Comparison of ENCODE assay signal across 10 cellular contexts in genomic region chr2:72138011-72138881, GRCh38. TPM values are rescaled to one million over a fixed set of nuclear protein-coding genes. Genes with fewer than 3 reads are reported as not detected.
DNase-seq lines count a peak whose midpoint lies in the region; ATAC-seq, FAIRE-seq and TF ChIP-seq lines count a peak whose summit lies in the region.
"Had no signal": no experiment of that assay in that cellular context is flagged by ENCODE, and none has a peak within 500 bp of the region (broad histone marks: within the 10 kb centered on the region; RNA-seq: fewer than 3 reads in every experiment).

No MANE protein-coding gene starts in this region.

- TF ChIP-seq POLR2A in A549 (IDR thresholded peaks at IDR 0.05; ENCODE audit: low read length), result no peak
- TF ChIP-seq POLR2A in H1 (IDR thresholded peaks at IDR 0.05; ENCODE audit: control extremely low read depth in 1 of 2, low read depth in 2 of 2, low read length in 2 of 2), result no peak

- H2BK20ac ChIP-seq in H1 (ENCODE audit: low read length), result no peak overlapping the region

- no peak overlapping the region for H3K4ac ChIP-seq in H1 (replicated peaks; ENCODE audit: insufficient read length, low read depth, low read length)
- H3K4ac ChIP-seq in neuronal stem cell (ENCODE audit: low read length), result peak overlapping the region; percentile 55

- peak; percentile 6 to 52; a peak in 5 of 6 replicates for ATAC-seq in A549
- ATAC-seq in HG02571 (IDR thresholded peaks at IDR 0.05; ENCODE audit: unreplicated experiment), result no peak
- no peak for ATAC-seq in HG02884 (IDR thresholded peaks at IDR 0.05; ENCODE audit: unreplicated experiment)

- H3K18ac ChIP-seq in H1 (ENCODE audit: extremely low read depth, low read length) (peak overlapping the region; percentile 32), neuronal stem cell (ENCODE audit: low read length) (peak overlapping the region; percentile 97)

- no peak overlapping the region for H2AFZ ChIP-seq in H1 (ENCODE audit: low read length)
- peak overlapping the region; percentile 68 for H2AFZ ChIP-seq in neuronal stem cell (ENCODE audit: low read length)

- no peak overlapping the region for H3K56ac ChIP-seq in H1 (replicated peaks; ENCODE audit: insufficient read length, low read depth, low read length)

- H4K20me1 ChIP-seq in H1 (replicated peaks in 1 of 2; ENCODE audit: control insufficient read depth in 1 of 2, insufficient read depth in 2 of 2, low read length in 2 of 2), result peaks cover 0 to 4% of the 10 kb centered on the region in 2 experiments

- no peak overlapping the region for H3K4me3 Mint-ChIP-seq in immature natural killer cell

- H2BK15ac ChIP-seq in H1 (ENCODE audit: low read length) (no peak overlapping the region), neuronal stem cell (ENCODE audit: low read length) (peak overlapping the region; percentile 97)

- H3K4me3 ChIP-seq in A549, result no peak overlapping the region
- no peak overlapping the region for H3K4me3 ChIP-seq in H1 (ENCODE audit: extremely low read depth in 1 of 4, insufficient read depth in 2 of 4, low read depth in 3 of 4, low read length in 4 of 4)
- no peak overlapping the region for H3K4me3 ChIP-seq in neuronal stem cell (ENCODE audit: low read length in 2 of 2)
- H3K4me3 ChIP-seq: adrenal gland had no signal

- H3K27me3 ChIP-seq in H1 (replicated peaks in 1 of 4; ENCODE audit: control insufficient read depth in 3 of 4, extremely low read depth in 1 of 4, insufficient read depth in 3 of 4, low read length in 3 of 4), result peaks cover 18 to 39% (median 36%) of the 10 kb centered on the region in 4 experiments
- peaks cover 0 to 55% (median 16%) of the 10 kb centered on the region in 3 experiments for H3K27me3 ChIP-seq in neuronal stem cell (ENCODE audit: control insufficient read depth in 3 of 3, insufficient read depth in 3 of 3, low read depth in 1 of 3, low read length in 3 of 3)
- H3K27me3 ChIP-seq: adrenal gland had no signal

- H3K27ac Mint-ChIP-seq in immature natural killer cell, result no peak overlapping the region

- H3K23me2 ChIP-seq in H1 (ENCODE audit: low read depth, low read length), result peaks cover 4% of the 10 kb centered on the region; the same call in 1 of the 2 replicates

- no peak overlapping the region for H2BK120ac ChIP-seq in H1 (replicated peaks; ENCODE audit: low read depth, low read length)
- H2BK120ac ChIP-seq in neuronal stem cell (ENCODE audit: low read depth, low read length), result peak overlapping the region; percentile 88

- H4K8ac ChIP-seq in H1 (ENCODE audit: extremely low read depth, insufficient read depth, low read length) (no peak overlapping the region), neuronal stem cell (ENCODE audit: low read depth, low read length) (no peak overlapping the region)

- no peak for TF ChIP-seq CTCF in A549 (IDR thresholded peaks at IDR 0.05)
- TF ChIP-seq CTCF in H1 (IDR thresholded peaks at IDR 0.05; ENCODE audit: control extremely low read depth in 1 of 3, insufficient read depth in 1 of 3, low read depth in 1 of 3, low read length in 3 of 3), result no peak

- no peaks in the 10 kb centered on the region for H3K36me3 Mint-ChIP-seq in immature natural killer cell

- H2BK12ac ChIP-seq in H1 (ENCODE audit: low read depth, low read length), result no peak overlapping the region
- peak overlapping the region; percentile 85 for H2BK12ac ChIP-seq in neuronal stem cell (ENCODE audit: low read length)

- peak overlapping the region; percentile 9 to 63; a peak in 4 of 6 replicates for H3K27ac ChIP-seq in A549
- H3K27ac ChIP-seq in H1 (ENCODE audit: low read depth, low read length), result no peak overlapping the region
- H3K27ac ChIP-seq in neuronal stem cell (replicated peaks; ENCODE audit: low read length), result no peak overlapping the region
- H3K27ac ChIP-seq: adrenal gland had no signal

- H3K79me2 ChIP-seq in H1 (ENCODE audit: control insufficient read depth in 1 of 2, insufficient read depth in 2 of 2, low read length in 2 of 2), result no peaks in the 10 kb centered on the region

- no peaks in the 10 kb centered on the region for H3K9me3 ChIP-seq in A549
- H3K9me3 ChIP-seq in H1 (ENCODE audit: insufficient read depth in 2 of 2, low read depth in 1 of 2, low read length in 1 of 2), result no peaks in the 10 kb centered on the region
- no peaks in the 10 kb centered on the region for H3K9me3 ChIP-seq in neuronal stem cell (replicated peaks in 1 of 2; ENCODE audit: control insufficient read depth in 2 of 2, insufficient read depth in 1 of 2, low read depth in 1 of 2, low read length in 2 of 2)
- H3K9me3 ChIP-seq: adrenal gland had no signal

- TF ChIP-seq RAD21 in A549 (conservative IDR thresholded peaks at IDR 0.05 in 1 of 2, IDR thresholded peaks at IDR 0.05 in 1 of 2) (no peak), H1 (IDR thresholded peaks at IDR 0.05 in 1 of 2, conservative IDR thresholded peaks at IDR 0.05 in 1 of 2; ENCODE audit: low read depth in 2 of 2, low read length in 2 of 2) (no peak)

- H3K9ac ChIP-seq in H1 (replicated peaks in 1 of 4; ENCODE audit: extremely low read depth in 1 of 4, low read depth in 3 of 4, low read length in 3 of 4), result no peak overlapping the region
- peak overlapping the region; percentile 31 for H3K9ac ChIP-seq in neuronal stem cell (ENCODE audit: low read depth, low read length, poor library complexity)

- no peaks in the 10 kb centered on the region for H3K9me3 Mint-ChIP-seq in immature natural killer cell

- no peak for TF ChIP-seq EP300 in A549 (IDR thresholded peaks at IDR 0.05)
- TF ChIP-seq EP300 in H1 (IDR thresholded peaks at IDR 0.05; ENCODE audit: borderline replicate concordance in 1 of 2, low read depth in 2 of 2, low read length in 2 of 2), result no peak

- H3K4me2 ChIP-seq in A549 (peak overlapping the region; percentile 66), H1 (ENCODE audit: insufficient read depth in 1 of 2, low read depth in 2 of 2, low read length in 2 of 2) (no peak overlapping the region), neuronal stem cell (ENCODE audit: insufficient read depth, low read length, poor library complexity, severe bottlenecking) (no peak overlapping the region)

- H2BK5ac ChIP-seq in H1 (ENCODE audit: low read depth, low read length), result no peak overlapping the region
- peak overlapping the region; percentile 3 for H2BK5ac ChIP-seq in neuronal stem cell (ENCODE audit: low read length)

- peak in 1 of 2 experiments; percentile 45 for DNase-seq in A549 (ENCODE audit: low read depth in 1 of 2, low spot score in 1 of 2)
- DNase-seq in LoVo (ENCODE audit: low spot score), result peak; percentile 62
- DNase-seq in H1 (ENCODE audit: low read depth in 1 of 2, low spot score in 2 of 2), result no peak
- no peak for DNase-seq in neuronal stem cell (ENCODE audit: low spot score)
- no peak for DNase-seq in activated gamma-delta T cell (lab: John Stamatoyannopoulos, UW)
- no peak for DNase-seq in immature natural killer cell
- DNase-seq: NCI-H524 treated with DMSO at 0.1 percent for 48 hours had no signal

- CTCF ChIA-PET in A549 (lab: Yijun Ruan, JAX) (interaction anchor here (0.5 to 4.5 kb wide), 59 partner anchors 10 to 610 kb away, joined by 3 to 37 read pairs (median 4); partner anchors contain the start of gene CYP26B1), H1 (lab: Charles Lee; ENCODE audit: partially characterized antibody) (interaction anchor here (0.6 to 9.5 kb wide), 40 partner anchors 10 to 1039 kb away, joined by 3 to 70 read pairs (median 3); no protein-coding TSS in a partner anchor)

- H3K4me1 ChIP-seq in A549, result peaks cover 28% of the 10 kb centered on the region
- H3K4me1 ChIP-seq in H1 (replicated peaks in 1 of 4; ENCODE audit: control insufficient read depth in 3 of 4, insufficient read depth in 4 of 4, low read length in 3 of 4), result peaks cover 0 to 15% (median 11%) of the 10 kb centered on the region in 4 experiments; a peak in 6 of 7 replicates
- peaks cover 17 to 38% of the 10 kb centered on the region in 2 donors for H3K4me1 ChIP-seq in neuronal stem cell (ENCODE audit: control insufficient read depth in 2 of 2, insufficient read depth in 1 of 2, low read depth in 1 of 2, low read length in 2 of 2)

- H2AK5ac ChIP-seq in H1 (ENCODE audit: low read depth, low read length) (no peak overlapping the region), neuronal stem cell (ENCODE audit: low read depth, low read length) (peak overlapping the region; percentile 98)

- no peak overlapping the region for H4K5ac ChIP-seq in H1 (ENCODE audit: insufficient read length, low read depth, low read length)

- FAIRE-seq in A549 (lab: Jason Lieb, UNC) (no peak), H1 (lab: Jason Lieb, UNC) (no peak)

- H3K4me1 Mint-ChIP-seq in immature natural killer cell, result no peaks in the 10 kb centered on the region

- H3K36me3 ChIP-seq in H1 (ENCODE audit: control insufficient read depth in 2 of 4, insufficient read depth in 4 of 4, low read length in 3 of 4), result no peaks in the 10 kb centered on the region
- H3K36me3 ChIP-seq in neuronal stem cell (replicated peaks in 1 of 2; ENCODE audit: control insufficient read depth in 2 of 2, insufficient read depth in 2 of 2, low read length in 2 of 2), result no peaks in the 10 kb centered on the region

- H3K14ac ChIP-seq in H1 (ENCODE audit: insufficient read length), result no peak overlapping the region
- no peak overlapping the region for H3K14ac ChIP-seq in neuronal stem cell (ENCODE audit: low read length)

- H4K91ac ChIP-seq in H1 (replicated peaks; ENCODE audit: insufficient read length, low read length) (no peak overlapping the region), neuronal stem cell (ENCODE audit: low read depth, low read length, poor library complexity) (peak overlapping the region; percentile 49)

- H3K79me1 ChIP-seq in H1 (ENCODE audit: low read depth, low read length) (no peaks in the 10 kb centered on the region), neuronal stem cell (ENCODE audit: low read depth, low read length) (no peaks in the 10 kb centered on the region)

- POLR2A ChIA-PET in A549 (lab: Yijun Ruan, JAX) (no interaction called here), H1 (lab: Charles Lee; ENCODE audit: partially characterized antibody) (no interaction called here)

- WGBS in A549 (ENCODE audit: missing lambda C conversion rate), result 47% methylated on average over 18 of the region's 24 CpGs
- WGBS in H1 (ENCODE audit: extremely low coverage in 1 of 2, insufficient coverage in 1 of 2, insufficient read length in 1 of 2, insufficient replicate concordance in 2 of 2, low coverage in 1 of 2, low lambda C conversion rate in 2 of 2, missing lambda C conversion rate in 1 of 2), 2 experiments, result 72% methylated on average over 23 of the region's 24 CpGs; no CpG with 5 or more reads in 1 of the 2 experiments
- WGBS in neuronal stem cell (ENCODE audit: extremely low coverage in 2 of 2, insufficient read length in 2 of 2, insufficient replicate concordance in 1 of 2), 2 donors, result no CpG with 5 or more reads among the region's 24 CpGs

- peaks cover 2 to 4% (median 4%) of the 10 kb centered on the region in 3 donors for H3K27me3 Mint-ChIP-seq in immature natural killer cell (ENCODE audit: low read depth in 3 of 3)

- H3K23ac ChIP-seq in H1 (ENCODE audit: insufficient read length) (no peak overlapping the region), neuronal stem cell (ENCODE audit: low read depth, low read length, poor library complexity) (peak overlapping the region; percentile 37)

RNA-seq across cellular contexts. Expression of gene CYP26B1, which starts 9.4 kb away (rescaled TPM):
- polyA plus RNA-seq in A549 (2011; rRNA removed) (9.7 and 13.4 TPM in 2 replicates), A549 (2017; fragmentation: RNase III; extraction: RNeasy Plus Mini Kit Qiagen cat#74134 plus additional on column Dnase treatment) (13.0 to 18.9 TPM (median 13.6 TPM) in 3 replicates), H1 (2011; rRNA removed) (0.06 and 0.19 TPM in 2 replicates), immature natural killer cell (not detected)
- polyA plus RNA-seq in A549 (2012; cell fraction: cytosol; rRNA removed), result 14.1 and 17.9 TPM in 2 replicates
- polyA plus RNA-seq in A549 (2012; cell fraction: nucleus; rRNA removed), result 32.4 and 41.7 TPM in 2 replicates
- 6.5 and 10.8 TPM in 2 replicates for polyA minus RNA-seq in A549 (2011; rRNA and poly(A)+ RNA removed)
- 0.36 and 0.69 TPM in 2 replicates for total RNA-seq in H1 (2021; fragmentation: NEBNext Ultra II Directional; extraction: Animal tissue kit (Norgen Biotek cat#: 25700))
- 0.34 TPM for polyA plus RNA-seq in H1 (2011; cell fraction: cytosol; rRNA removed)
- 0.53 TPM for polyA plus RNA-seq in H1 (2011; cell fraction: nucleus; rRNA removed)
- 0.08 to 0.77 TPM (median 0.23 TPM) in 4 replicates for polyA plus RNA-seq in H1 (2012, experiment 1 of 2)
- 0.08 TPM for polyA plus RNA-seq in H1 (2012, experiment 2 of 2)
- polyA plus RNA-seq in H1 (2013, experiment 1 of 2), result 0.12 TPM
- 0.09 TPM for polyA plus RNA-seq in H1 (2013, experiment 2 of 2)
- polyA minus RNA-seq in H1 (2011; rRNA and poly(A)+ RNA removed), result 0.13 and 0.24 TPM in 2 replicates
- polyA minus RNA-seq in H1 (2011; cell fraction: cytosol; rRNA and poly(A)+ RNA removed), result not detected
- 0.10 TPM for polyA minus RNA-seq in H1 (2011; cell fraction: nucleus; rRNA and poly(A)+ RNA removed)
- 1.0 TPM for polyA plus RNA-seq in neuronal stem cell (2013, experiment 1 of 2)
- 0.68 TPM for polyA plus RNA-seq in neuronal stem cell (2013, experiment 2 of 2)

Comparison
In these comparisons a context has a peak if more than half of its experiments do, and no peak if none do; other contexts are left out.
1. ATAC-seq: peak in A549 (2 of 2); none in HG02571 (single experiment) and HG02884 (single experiment).
2. H3K27ac ChIP-seq: peak in A549 (2 of 2); none in H1 (single experiment) and neuronal stem cell (single experiment).
3. RNA of gene CYP26B1, which starts 9.4 kb away (polyA plus RNA-seq): 9.7 to 41.7 TPM in A549; 0.06 to 0.77 TPM in H1 and not detected in immature natural killer cell; every median in the first group is over 4 times any median in the second.